ENCODE assay signal across 2 cellular contexts in the genomic region with DNA sequence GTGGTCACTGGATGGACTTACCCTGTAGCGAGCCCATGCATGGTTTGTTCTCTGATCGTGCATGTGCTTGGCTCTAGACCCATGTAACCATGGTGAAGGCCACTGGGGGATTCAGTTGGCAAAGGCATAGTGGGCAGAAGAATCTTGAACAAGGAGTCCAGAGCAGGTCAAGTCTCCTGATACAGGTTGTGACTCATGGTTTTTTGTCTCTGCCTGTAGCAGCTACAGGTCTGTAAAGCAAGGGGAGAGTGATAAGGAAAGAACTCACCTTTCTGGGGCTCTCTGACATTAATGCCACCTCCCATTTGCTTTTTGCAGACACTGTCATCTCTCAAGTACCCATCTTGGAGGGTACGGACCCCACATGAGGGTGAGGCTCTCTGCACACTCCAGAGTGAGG.
TF ChIP-seq lines count a peak whose summit lies in the region.

No MANE protein-coding gene starts in this region.

TF ChIP-seq in GM23338, 12 proteins besides CTCF, POLR2A, EP300 and RAD21:
- TF ChIP-seq, protein P1, sequence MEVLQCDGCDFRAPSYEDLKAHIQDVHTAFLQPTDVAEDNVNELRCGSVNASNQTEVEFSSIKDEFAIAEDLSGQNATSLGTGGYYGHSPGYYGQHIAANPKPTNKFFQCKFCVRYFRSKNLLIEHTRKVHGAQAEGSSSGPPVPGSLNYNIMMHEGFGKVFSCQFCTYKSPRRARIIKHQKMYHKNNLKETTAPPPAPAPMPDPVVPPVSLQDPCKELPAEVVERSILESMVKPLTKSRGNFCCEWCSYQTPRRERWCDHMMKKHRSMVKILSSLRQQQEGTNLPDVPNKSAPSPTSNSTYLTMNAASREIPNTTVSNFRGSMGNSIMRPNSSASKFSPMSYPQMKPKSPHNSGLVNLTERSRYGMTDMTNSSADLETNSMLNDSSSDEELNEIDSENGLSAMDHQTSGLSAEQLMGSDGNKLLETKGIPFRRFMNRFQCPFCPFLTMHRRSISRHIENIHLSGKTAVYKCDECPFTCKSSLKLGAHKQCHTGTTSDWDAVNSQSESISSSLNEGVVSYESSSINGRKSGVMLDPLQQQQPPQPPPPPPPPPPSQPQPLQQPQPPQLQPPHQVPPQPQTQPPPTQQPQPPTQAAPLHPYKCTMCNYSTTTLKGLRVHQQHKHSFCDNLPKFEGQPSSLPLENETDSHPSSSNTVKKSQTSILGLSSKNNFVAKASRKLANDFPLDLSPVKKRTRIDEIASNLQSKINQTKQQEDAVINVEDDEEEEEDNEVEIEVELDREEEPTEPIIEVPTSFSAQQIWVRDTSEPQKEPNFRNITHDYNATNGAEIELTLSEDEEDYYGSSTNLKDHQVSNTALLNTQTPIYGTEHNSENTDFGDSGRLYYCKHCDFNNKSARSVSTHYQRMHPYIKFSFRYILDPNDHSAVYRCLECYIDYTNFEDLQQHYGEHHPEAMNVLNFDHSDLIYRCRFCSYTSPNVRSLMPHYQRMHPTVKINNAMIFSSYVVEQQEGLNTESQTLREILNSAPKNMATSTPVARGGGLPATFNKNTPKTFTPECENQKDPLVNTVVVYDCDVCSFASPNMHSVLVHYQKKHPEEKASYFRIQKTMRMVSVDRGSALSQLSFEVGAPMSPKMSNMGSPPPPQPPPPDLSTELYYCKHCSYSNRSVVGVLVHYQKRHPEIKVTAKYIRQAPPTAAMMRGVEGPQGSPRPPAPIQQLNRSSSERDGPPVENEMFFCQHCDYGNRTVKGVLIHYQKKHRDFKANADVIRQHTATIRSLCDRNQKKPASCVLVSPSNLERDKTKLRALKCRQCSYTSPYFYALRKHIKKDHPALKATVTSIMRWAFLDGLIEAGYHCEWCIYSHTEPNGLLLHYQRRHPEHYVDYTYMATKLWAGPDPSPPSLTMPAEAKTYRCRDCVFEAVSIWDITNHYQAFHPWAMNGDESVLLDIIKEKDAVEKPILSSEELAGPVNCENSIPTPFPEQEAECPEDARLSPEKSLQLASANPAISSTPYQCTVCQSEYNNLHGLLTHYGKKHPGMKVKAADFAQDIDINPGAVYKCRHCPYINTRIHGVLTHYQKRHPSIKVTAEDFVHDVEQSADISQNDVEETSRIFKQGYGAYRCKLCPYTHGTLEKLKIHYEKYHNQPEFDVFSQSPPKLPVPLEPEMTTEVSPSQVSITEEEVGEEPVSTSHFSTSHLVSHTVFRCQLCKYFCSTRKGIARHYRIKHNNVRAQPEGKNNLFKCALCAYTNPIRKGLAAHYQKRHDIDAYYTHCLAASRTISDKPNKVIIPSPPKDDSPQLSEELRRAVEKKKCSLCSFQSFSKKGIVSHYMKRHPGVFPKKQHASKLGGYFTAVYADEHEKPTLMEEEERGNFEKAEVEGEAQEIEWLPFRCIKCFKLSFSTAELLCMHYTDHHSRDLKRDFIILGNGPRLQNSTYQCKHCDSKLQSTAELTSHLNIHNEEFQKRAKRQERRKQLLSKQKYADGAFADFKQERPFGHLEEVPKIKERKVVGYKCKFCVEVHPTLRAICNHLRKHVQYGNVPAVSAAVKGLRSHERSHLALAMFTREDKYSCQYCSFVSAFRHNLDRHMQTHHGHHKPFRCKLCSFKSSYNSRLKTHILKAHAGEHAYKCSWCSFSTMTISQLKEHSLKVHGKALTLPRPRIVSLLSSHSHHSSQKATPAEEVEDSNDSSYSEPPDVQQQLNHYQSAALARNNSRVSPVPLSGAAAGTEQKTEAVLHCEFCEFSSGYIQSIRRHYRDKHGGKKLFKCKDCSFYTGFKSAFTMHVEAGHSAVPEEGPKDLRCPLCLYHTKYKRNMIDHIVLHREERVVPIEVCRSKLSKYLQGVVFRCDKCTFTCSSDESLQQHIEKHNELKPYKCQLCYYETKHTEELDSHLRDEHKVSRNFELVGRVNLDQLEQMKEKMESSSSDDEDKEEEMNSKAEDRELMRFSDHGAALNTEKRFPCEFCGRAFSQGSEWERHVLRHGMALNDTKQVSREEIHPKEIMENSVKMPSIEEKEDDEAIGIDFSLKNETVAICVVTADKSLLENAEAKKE (CRISPR knock-in tag; IDR thresholded peaks at IDR 0.05): no peak
- TF ChIP-seq POLR2AphosphoS5 (IDR thresholded peaks at IDR 0.05; ENCODE audit: low read depth) (no peak), CREB1 (CRISPR knock-in tag; IDR thresholded peaks at IDR 0.05; ENCODE audit: low read depth) (no peak), NANOG (IDR thresholded peaks at IDR 0.05; ENCODE audit: borderline replicate concordance) (no peak), ZNF114 (CRISPR knock-in tag; IDR thresholded peaks at IDR 0.05) (no peak)
- TF ChIP-seq, protein P2, sequence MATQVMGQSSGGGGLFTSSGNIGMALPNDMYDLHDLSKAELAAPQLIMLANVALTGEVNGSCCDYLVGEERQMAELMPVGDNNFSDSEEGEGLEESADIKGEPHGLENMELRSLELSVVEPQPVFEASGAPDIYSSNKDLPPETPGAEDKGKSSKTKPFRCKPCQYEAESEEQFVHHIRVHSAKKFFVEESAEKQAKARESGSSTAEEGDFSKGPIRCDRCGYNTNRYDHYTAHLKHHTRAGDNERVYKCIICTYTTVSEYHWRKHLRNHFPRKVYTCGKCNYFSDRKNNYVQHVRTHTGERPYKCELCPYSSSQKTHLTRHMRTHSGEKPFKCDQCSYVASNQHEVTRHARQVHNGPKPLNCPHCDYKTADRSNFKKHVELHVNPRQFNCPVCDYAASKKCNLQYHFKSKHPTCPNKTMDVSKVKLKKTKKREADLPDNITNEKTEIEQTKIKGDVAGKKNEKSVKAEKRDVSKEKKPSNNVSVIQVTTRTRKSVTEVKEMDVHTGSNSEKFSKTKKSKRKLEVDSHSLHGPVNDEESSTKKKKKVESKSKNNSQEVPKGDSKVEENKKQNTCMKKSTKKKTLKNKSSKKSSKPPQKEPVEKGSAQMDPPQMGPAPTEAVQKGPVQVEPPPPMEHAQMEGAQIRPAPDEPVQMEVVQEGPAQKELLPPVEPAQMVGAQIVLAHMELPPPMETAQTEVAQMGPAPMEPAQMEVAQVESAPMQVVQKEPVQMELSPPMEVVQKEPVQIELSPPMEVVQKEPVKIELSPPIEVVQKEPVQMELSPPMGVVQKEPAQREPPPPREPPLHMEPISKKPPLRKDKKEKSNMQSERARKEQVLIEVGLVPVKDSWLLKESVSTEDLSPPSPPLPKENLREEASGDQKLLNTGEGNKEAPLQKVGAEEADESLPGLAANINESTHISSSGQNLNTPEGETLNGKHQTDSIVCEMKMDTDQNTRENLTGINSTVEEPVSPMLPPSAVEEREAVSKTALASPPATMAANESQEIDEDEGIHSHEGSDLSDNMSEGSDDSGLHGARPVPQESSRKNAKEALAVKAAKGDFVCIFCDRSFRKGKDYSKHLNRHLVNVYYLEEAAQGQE (IDR thresholded peaks at IDR 0.05; ENCODE audit: unreplicated experiment): no peak

TF ChIP-seq in WTC11, 78 proteins besides CTCF, POLR2A, EP300 and RAD21 (continued from another document):
- TF ChIP-seq, protein P3, sequence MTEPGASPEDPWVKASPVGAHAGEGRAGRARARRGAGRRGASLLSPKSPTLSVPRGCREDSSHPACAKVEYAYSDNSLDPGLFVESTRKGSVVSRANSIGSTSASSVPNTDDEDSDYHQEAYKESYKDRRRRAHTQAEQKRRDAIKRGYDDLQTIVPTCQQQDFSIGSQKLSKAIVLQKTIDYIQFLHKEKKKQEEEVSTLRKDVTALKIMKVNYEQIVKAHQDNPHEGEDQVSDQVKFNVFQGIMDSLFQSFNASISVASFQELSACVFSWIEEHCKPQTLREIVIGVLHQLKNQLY (CRISPR knock-in tag; IDR thresholded peaks at IDR 0.05): no peak
TF ChIP-seq in WTC11: peak in this region for 0.
